7 cellular contexts compared by ENCODE assay signal in genomic region chr11:94543695-94544581, GRCh38. TPM values are rescaled to one million over a fixed set of nuclear protein-coding genes. Genes with fewer than 3 reads are reported as not detected.
DNase-seq lines count a peak whose midpoint lies in the region; ATAC-seq, FAIRE-seq and TF ChIP-seq lines count a peak whose summit lies in the region.

A gene with protein sequence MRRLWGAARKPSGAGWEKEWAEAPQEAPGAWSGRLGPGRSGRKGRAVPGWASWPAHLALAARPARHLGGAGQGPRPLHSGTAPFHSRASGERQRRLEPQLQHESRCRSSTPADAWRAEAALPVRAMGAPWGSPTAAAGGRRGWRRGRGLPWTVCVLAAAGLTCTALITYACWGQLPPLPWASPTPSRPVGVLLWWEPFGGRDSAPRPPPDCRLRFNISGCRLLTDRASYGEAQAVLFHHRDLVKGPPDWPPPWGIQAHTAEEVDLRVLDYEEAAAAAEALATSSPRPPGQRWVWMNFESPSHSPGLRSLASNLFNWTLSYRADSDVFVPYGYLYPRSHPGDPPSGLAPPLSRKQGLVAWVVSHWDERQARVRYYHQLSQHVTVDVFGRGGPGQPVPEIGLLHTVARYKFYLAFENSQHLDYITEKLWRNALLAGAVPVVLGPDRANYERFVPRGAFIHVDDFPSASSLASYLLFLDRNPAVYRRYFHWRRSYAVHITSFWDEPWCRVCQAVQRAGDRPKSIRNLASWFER (plus strand): TSS chr11:94543921. CDS start chr11:94544134, 213 bp downstream.

- TF ChIP-seq CTCF in sigmoid colon (IDR thresholded peaks at IDR 0.05): no peak

- peak within 1 kb of the TSS; percentile 92 to 98 (median 97) for H3K27ac ChIP-seq in sigmoid colon

- peak within 1 kb of the TSS; percentile 66 to 79 (median 72) for H3K4me3 ChIP-seq in sigmoid colon

- H3K9me3 ChIP-seq in sigmoid colon: no peaks in the 10 kb centered on the region

- TF ChIP-seq EP300 in sigmoid colon (IDR thresholded peaks at IDR 0.05): no peak

- peak; percentile 62 for DNase-seq in GM12892 (ENCODE audit: insufficient read length)
- DNase-seq in NCI-H1105 (lab: John Stamatoyannopoulos, UW): peak; percentile 47
- DNase-seq in T1000 (lab: John Stamatoyannopoulos, UW): peak; percentile 59
- DNase-seq in astrocyte of the hippocampus (ENCODE audit: low read depth, low spot score): peak; percentile 92
- DNase-seq in hypothalamus (lab: John Stamatoyannopoulos, UW): peak in 48 of 51 donors; percentile 27 to 90 (median 66)
- DNase-seq in sigmoid colon: peak; percentile 93

- peak; percentile 92 for FAIRE-seq in GM12892 (lab: Jason Lieb, UNC)

- peak; percentile 51; the same call in 1 of the 2 replicates for TF ChIP-seq POLR2A in GM12892 (IDR thresholded peaks at IDR 0.05; ENCODE audit: low read depth, low read length)
- TF ChIP-seq POLR2A in sigmoid colon (IDR thresholded peaks at IDR 0.05): peak; percentile 48 to 49

- no peaks in the 10 kb centered on the region for H3K36me3 ChIP-seq in sigmoid colon

- no peaks in the 10 kb centered on the region for H3K27me3 ChIP-seq in sigmoid colon

- 1% methylated on average over 101 of the region's 101 CpGs for WGBS in sigmoid colon, 2 donors

- intact Hi-C loops in sigmoid colon (cut with DNase I): loop anchor here (10.0 kb wide), 1 partner anchor 221 kb away; the partner anchor contains the start of gene AMOTL1

- peaks cover 0 to 53% (median 44%) of the 10 kb centered on the region in 4 donors for H3K4me1 ChIP-seq in sigmoid colon

- ATAC-seq in HG02623 (IDR thresholded peaks at IDR 0.05; ENCODE audit: unreplicated experiment): peak; percentile 85

RNA-seq across cellular contexts. Expression of the gene that starts here (rescaled TPM):
- 1.4 TPM for polyA plus RNA-seq in GM12892 (2012; ENCODE audit: missing spikeins)
- total RNA-seq in sigmoid colon: 1 to 10 TPM; 5.6 to 8.4 (median 7.4) TPM
- polyA plus RNA-seq in sigmoid colon: 1 to 10 TPM; 3.5 to 9.1 (median 4.8) TPM

Comparison
In these comparisons a context has a peak if more than half of its experiments do, and no peak if none do; other contexts are left out.
1. Peak in every context shown above with its lines: DNase-seq, ATAC-seq, H3K4me3 ChIP-seq and H3K27ac ChIP-seq.